In the genomic region with DNA sequence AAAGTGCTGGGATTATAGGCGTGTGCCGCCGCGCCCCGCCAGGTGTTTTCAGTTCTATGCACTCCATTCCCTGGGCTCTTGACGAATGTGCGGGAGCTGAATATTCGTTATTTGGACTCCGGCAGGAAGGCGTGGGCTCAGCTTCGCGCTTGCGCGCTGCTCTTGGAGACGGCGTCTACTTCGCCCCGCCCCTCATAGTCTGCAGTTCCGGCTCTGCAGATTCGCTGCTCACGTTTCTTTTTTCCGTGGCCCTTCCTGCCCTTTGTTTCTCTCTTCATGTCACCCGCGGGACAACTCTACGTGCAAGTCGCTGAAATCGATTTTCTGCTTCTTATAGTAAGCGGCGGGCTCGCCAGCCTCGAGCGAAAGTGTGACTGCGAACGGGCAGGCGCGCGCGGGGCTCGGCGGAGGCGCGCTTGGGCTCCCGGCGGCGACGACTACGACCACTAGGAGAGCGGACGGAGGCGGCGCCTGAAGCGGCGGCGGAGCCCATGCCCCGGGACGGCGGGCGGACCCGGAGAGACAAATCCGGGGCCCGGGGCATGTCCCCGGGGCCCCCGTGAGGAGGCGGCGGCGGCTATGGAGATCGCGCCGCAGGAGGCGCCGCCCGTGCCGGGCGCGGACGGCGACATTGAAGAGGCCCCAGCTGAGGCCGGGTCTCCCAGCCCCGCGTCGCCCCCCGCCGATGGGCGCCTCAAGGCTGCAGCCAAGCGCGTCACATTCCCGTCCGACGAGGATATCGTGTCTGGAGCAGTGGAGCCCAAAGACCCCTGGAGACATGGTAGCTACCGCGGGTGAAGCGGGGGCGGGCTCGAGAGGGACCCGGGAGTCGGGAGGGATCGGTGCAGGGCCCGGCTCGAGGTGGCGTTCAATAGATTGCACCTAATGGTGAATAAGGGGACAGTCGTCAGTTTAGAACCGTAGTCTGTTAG, we compare ENCODE assay signal across 1 cellular context.
TF ChIP-seq lines count a peak whose summit lies in the region.

A gene with protein sequence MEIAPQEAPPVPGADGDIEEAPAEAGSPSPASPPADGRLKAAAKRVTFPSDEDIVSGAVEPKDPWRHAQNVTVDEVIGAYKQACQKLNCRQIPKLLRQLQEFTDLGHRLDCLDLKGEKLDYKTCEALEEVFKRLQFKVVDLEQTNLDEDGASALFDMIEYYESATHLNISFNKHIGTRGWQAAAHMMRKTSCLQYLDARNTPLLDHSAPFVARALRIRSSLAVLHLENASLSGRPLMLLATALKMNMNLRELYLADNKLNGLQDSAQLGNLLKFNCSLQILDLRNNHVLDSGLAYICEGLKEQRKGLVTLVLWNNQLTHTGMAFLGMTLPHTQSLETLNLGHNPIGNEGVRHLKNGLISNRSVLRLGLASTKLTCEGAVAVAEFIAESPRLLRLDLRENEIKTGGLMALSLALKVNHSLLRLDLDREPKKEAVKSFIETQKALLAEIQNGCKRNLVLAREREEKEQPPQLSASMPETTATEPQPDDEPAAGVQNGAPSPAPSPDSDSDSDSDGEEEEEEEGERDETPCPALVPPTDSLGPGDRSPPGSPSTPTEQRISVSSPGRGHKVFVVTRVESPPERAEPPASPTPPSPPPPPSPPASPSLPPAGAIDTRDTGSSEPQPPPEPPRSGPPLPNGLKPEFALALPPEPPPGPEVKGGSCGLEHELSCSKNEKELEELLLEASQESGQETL (plus strand): TSS at position 433 of the 932 bp plus-strand sequence. CDS start 147 bp downstream, at position 580.

TF ChIP-seq in K562, 482 proteins besides CTCF, POLR2A, EP300 and RAD21 (continued from another document and continues in another):
- TF ChIP-seq ZNF407 (IDR thresholded peaks at IDR 0.05; ENCODE audit: low read depth) (no peak), NFATC3 (IDR thresholded peaks at IDR 0.05) (no peak), ARHGAP35 (IDR thresholded peaks at IDR 0.05; ENCODE audit: partially characterized antibody) (no peak), YY1 (IDR thresholded peaks at IDR 0.05; ENCODE audit: borderline replicate concordance in 1 of 3, control insufficient read depth in 1 of 3, extremely low read depth in 1 of 3, insufficient read depth in 3 of 3, insufficient read length in 1 of 3, insufficient replicate concordance in 2 of 3, low read depth in 1 of 3, low read length in 2 of 3) (peak in 1 of 3 experiments; percentile 43), E2F3 (CRISPR knock-in tag; IDR thresholded peaks at IDR 0.05) (peak; percentile 94), POLR2H (tag; IDR thresholded peaks at IDR 0.05; ENCODE audit: low read depth) (no peak), IRF2 (CRISPR knock-in tag; IDR thresholded peaks at IDR 0.05) (no peak), IFI16 (CRISPR knock-in tag; IDR thresholded peaks at IDR 0.05) (no peak), ZBTB8A (IDR thresholded peaks at IDR 0.05; ENCODE audit: partially characterized antibody) (no peak), ZNF75A (CRISPR knock-in tag; IDR thresholded peaks at IDR 0.05) (no peak), SRSF9 (IDR thresholded peaks at IDR 0.05; ENCODE audit: borderline replicate concordance, low read depth, low read length) (no peak), ZNF589 (CRISPR knock-in tag; IDR thresholded peaks at IDR 0.05; ENCODE audit: low read depth) (0 out of 2 replicates have a peak, but pooled peaks have one; percentile 48), BRD4 (IDR thresholded peaks at IDR 0.05) (peak; percentile 29; the same call in 1 of the 2 replicates), ERF (CRISPR knock-in tag; IDR thresholded peaks at IDR 0.05) (no peak), ZNF23 (CRISPR knock-in tag; IDR thresholded peaks at IDR 0.05) (no peak), HSF4 (CRISPR knock-in tag; IDR thresholded peaks at IDR 0.05; ENCODE audit: borderline replicate concordance) (no peak), ELF2 (CRISPR knock-in tag; IDR thresholded peaks at IDR 0.05) (peak; percentile 81), HMG20B (CRISPR knock-in tag; IDR thresholded peaks at IDR 0.05) (no peak), CSDE1 (IDR thresholded peaks at IDR 0.05) (no peak), COPS2 (conservative IDR thresholded peaks at IDR 0.05) (no peak), SNRNP70 (optimal IDR thresholded peaks at IDR 0.05; ENCODE audit: low read depth, low read length) (no peak), GATAD2A (IDR thresholded peaks at IDR 0.05) (0 out of 2 replicates have a peak, but pooled peaks have one; percentile 48), SIN3A (IDR thresholded peaks at IDR 0.05; ENCODE audit: borderline replicate concordance in 2 of 2, control insufficient read depth in 1 of 2, low read depth in 2 of 2, low read length in 2 of 2) (peak in 1 of 2 experiments; percentile 74; a peak in 3 of 4 replicates), ZZZ3 (IDR thresholded peaks at IDR 0.05) (no peak)
- TF ChIP-seq, protein P1, sequence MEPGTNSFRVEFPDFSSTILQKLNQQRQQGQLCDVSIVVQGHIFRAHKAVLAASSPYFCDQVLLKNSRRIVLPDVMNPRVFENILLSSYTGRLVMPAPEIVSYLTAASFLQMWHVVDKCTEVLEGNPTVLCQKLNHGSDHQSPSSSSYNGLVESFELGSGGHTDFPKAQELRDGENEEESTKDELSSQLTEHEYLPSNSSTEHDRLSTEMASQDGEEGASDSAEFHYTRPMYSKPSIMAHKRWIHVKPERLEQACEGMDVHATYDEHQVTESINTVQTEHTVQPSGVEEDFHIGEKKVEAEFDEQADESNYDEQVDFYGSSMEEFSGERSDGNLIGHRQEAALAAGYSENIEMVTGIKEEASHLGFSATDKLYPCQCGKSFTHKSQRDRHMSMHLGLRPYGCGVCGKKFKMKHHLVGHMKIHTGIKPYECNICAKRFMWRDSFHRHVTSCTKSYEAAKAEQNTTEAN (CRISPR knock-in tag; IDR thresholded peaks at IDR 0.05), result no peak
- TF ChIP-seq, protein P2, sequence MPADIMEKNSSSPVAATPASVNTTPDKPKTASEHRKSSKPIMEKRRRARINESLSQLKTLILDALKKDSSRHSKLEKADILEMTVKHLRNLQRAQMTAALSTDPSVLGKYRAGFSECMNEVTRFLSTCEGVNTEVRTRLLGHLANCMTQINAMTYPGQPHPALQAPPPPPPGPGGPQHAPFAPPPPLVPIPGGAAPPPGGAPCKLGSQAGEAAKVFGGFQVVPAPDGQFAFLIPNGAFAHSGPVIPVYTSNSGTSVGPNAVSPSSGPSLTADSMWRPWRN (IDR thresholded peaks at IDR 0.05; ENCODE audit: low read depth), result 0 out of 2 replicates have a peak, but pooled peaks have one; percentile 34
- TF ChIP-seq, protein P3, sequence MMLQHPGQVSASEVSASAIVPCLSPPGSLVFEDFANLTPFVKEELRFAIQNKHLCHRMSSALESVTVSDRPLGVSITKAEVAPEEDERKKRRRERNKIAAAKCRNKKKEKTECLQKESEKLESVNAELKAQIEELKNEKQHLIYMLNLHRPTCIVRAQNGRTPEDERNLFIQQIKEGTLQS (IDR thresholded peaks at IDR 0.05), result no peak
- TF ChIP-seq, protein P3 (CRISPR knock-in tag; conservative IDR thresholded peaks at IDR 0.05), result peak; percentile 71
- TF ChIP-seq, protein P4, sequence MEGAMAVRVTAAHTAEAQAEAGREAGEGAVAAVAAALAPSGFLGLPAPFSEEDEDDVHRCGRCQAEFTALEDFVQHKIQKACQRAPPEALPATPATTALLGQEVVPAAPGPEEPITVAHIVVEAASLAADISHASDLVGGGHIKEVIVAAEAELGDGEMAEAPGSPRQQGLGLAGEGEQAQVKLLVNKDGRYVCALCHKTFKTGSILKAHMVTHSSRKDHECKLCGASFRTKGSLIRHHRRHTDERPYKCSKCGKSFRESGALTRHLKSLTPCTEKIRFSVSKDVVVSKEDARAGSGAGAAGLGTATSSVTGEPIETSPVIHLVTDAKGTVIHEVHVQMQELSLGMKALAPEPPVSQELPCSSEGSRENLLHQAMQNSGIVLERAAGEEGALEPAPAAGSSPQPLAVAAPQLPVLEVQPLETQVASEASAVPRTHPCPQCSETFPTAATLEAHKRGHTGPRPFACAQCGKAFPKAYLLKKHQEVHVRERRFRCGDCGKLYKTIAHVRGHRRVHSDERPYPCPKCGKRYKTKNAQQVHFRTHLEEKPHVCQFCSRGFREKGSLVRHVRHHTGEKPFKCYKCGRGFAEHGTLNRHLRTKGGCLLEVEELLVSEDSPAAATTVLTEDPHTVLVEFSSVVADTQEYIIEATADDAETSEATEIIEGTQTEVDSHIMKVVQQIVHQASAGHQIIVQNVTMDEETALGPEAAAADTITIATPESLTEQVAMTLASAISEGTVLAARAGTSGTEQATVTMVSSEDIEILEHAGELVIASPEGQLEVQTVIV (CRISPR knock-in tag; IDR thresholded peaks at IDR 0.05; ENCODE audit: borderline replicate concordance), result no peak
- TF ChIP-seq, protein P5, sequence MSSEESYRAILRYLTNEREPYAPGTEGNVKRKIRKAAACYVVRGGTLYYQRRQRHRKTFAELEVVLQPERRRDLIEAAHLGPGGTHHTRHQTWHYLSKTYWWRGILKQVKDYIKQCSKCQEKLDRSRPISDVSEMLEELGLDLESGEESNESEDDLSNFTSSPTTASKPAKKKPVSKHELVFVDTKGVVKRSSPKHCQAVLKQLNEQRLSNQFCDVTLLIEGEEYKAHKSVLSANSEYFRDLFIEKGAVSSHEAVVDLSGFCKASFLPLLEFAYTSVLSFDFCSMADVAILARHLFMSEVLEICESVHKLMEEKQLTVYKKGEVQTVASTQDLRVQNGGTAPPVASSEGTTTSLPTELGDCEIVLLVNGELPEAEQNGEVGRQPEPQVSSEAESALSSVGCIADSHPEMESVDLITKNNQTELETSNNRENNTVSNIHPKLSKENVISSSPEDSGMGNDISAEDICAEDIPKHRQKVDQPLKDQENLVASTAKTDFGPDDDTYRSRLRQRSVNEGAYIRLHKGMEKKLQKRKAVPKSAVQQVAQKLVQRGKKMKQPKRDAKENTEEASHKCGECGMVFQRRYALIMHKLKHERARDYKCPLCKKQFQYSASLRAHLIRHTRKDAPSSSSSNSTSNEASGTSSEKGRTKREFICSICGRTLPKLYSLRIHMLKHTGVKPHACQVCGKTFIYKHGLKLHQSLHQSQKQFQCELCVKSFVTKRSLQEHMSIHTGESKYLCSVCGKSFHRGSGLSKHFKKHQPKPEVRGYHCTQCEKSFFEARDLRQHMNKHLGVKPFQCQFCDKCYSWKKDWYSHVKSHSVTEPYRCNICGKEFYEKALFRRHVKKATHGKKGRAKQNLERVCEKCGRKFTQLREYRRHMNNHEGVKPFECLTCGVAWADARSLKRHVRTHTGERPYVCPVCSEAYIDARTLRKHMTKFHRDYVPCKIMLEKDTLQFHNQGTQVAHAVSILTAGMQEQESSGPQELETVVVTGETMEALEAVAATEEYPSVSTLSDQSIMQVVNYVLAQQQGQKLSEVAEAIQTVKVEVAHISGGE (CRISPR knock-in tag; IDR thresholded peaks at IDR 0.05), result peak in 1 of 3 experiments; percentile 71; a peak in 2 of 6 replicates
- TF ChIP-seq, protein P6, sequence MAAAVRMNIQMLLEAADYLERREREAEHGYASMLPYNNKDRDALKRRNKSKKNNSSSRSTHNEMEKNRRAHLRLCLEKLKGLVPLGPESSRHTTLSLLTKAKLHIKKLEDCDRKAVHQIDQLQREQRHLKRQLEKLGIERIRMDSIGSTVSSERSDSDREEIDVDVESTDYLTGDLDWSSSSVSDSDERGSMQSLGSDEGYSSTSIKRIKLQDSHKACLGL (CRISPR knock-in tag; IDR thresholded peaks at IDR 0.05; ENCODE audit: borderline replicate concordance, poor library complexity, severe bottlenecking), result peak; percentile 51
